Comparison of ENCODE assay signal across 32 cellular contexts in genomic region chr12:18719922-18720321, GRCh38. TPM values are rescaled to one million over a fixed set of nuclear protein-coding genes. Genes with fewer than 3 reads are reported as not detected.
"Had no signal": no experiment of that assay in that cellular context is flagged by ENCODE, and none has a peak within 500 bp of the region (broad histone marks: within the 10 kb centered on the region; RNA-seq: fewer than 3 reads in every experiment).

No MANE protein-coding gene starts in this region.

- DNase-seq: activated CD4-positive, alpha-beta T cell treated with anti-CD3 and anti-CD28 coated beads for 48 hours; activated CD4-positive, alpha-beta T cell treated with anti-CD3 and anti-CD28 coated beads, Interleukin-2, amount 50 U/mL, for 48 hours; activated CD8-positive, alpha-beta memory T cell treated with anti-CD3 and anti-CD28 coated beads for 24 hours; activated effector memory CD4-positive, alpha-beta T cell treated with anti-CD3 and anti-CD28 coated beads, Interleukin-2, amount 50 U/mL, for 16 hours; activated naive CD4-positive, alpha-beta T cell treated with anti-CD3 and anti-CD28 coated beads, Interleukin-2, amount 10 ng/mL, durations not matched to agents 7 days and 5 days; activated naive CD8-positive, alpha-beta T cell treated with anti-CD3 and anti-CD28 coated beads, Interleukin-2, amount 10 ng/mL, durations not matched to agents 7 days and 5 days; brain microvascular endothelial cell; caudate nucleus; cortex of kidney; esophagus squamous epithelium; islet precursor cell; left colon; naive B cell; stimulated activated CD4-positive, alpha-beta T cell treated with anti-CD3 and anti-CD28 coated beads, Interleukin-15, amount 100 ng/mL, for 24 hours; stimulated activated CD4-positive, alpha-beta T cell treated with anti-CD3 and anti-CD28 coated beads, Interleukin-2, amount 100 ng/mL, for 24 hours; stimulated activated naive B cell treated with anti-CD40 and anti-IgM and Interleukin-4, amounts not matched to agents 10 μg/mL and 1 μg/mL and 100 μg/mL, for 72 hours; stomach; tibial artery; upper lobe of right lung had no signal

- H3K27me3 ChIP-seq: ascending aorta, brain microvascular endothelial cell, esophagus squamous epithelium, gastroesophageal sphincter, hepatocyte, right atrium auricular region, stomach, tibial artery, upper lobe of right lung had no signal

- ATAC-seq: gastroesophageal sphincter; left colon; stimulated activated naive B cell treated with anti-CD40 and anti-IgM and Interleukin-4, amounts not matched to agents 10 μg/mL and 1 μg/mL and 100 μg/mL, for 72 hours; upper lobe of right lung had no signal

- H3K9me3 ChIP-seq: ascending aorta, esophagus squamous epithelium, gastroesophageal sphincter, right atrium auricular region, stomach, tibial artery, upper lobe of right lung had no signal

- H3K4me1 ChIP-seq: ascending aorta, esophagus squamous epithelium, gastroesophageal sphincter, parathyroid adenoma, right atrium auricular region, stomach, tibial artery, upper lobe of right lung had no signal

- H3K36me3 ChIP-seq: ascending aorta, brain microvascular endothelial cell, esophagus squamous epithelium, gastroesophageal sphincter, right atrium auricular region, stomach, tibial artery, upper lobe of right lung had no signal

- H3K27ac ChIP-seq: ascending aorta, brain microvascular endothelial cell, esophagus squamous epithelium, gastroesophageal sphincter, hepatocyte, parathyroid adenoma, right atrium auricular region, stomach, tibial artery, upper lobe of right lung, VCaP had no signal

- H3K4me3 ChIP-seq: ascending aorta, esophagus squamous epithelium, gastroesophageal sphincter, hepatocyte, right atrium auricular region, stomach, tibial artery, upper lobe of right lung had no signal

RNA-seq across cellular contexts. Expression of gene PLCZ1, which starts 17.9 kb away (rescaled TPM):
- total RNA-seq: activated naive CD8-positive, alpha-beta T cell treated with anti-CD3 and anti-CD28 coated beads, Interleukin-2, amount 10 ng/mL, durations not matched to agents 7 days and 5 days; activated T-helper 1 cell treated with anti-CD3 and anti-CD28 coated beads, Interleukin-12 subunit alpha, Interleukin-12 subunit beta, Interleukin-2, Interleukin-4 antibody, amounts not matched to agents 30 ng/mL and 10 ng/mL and 1 ng/mL, durations not matched to agents 14 hours and 24 hours and 36 hours; ascending aorta; chondrocyte; endothelial cell of umbilical vein; esophagus squamous epithelium; hepatocyte; left colon; liver; mesothelial cell of epicardium; right atrium auricular region; T-helper 1 cell treated with Interleukin-12 subunit alpha and Interleukin-12 subunit beta and Interleukin-4 antibody, amounts not matched to agents 30 ng/mL and 1 ng/mL, for 36 hours; upper lobe of right lung had no signal

RNA-seq across cellular contexts. Expression of gene CAPZA3, which starts 18.0 kb away (rescaled TPM):
- total RNA-seq: activated naive CD8-positive, alpha-beta T cell treated with anti-CD3 and anti-CD28 coated beads, Interleukin-2, amount 10 ng/mL, durations not matched to agents 7 days and 5 days; activated T-helper 1 cell treated with anti-CD3 and anti-CD28 coated beads, Interleukin-12 subunit alpha, Interleukin-12 subunit beta, Interleukin-2, Interleukin-4 antibody, amounts not matched to agents 30 ng/mL and 10 ng/mL and 1 ng/mL, durations not matched to agents 14 hours and 24 hours and 36 hours; ascending aorta; chondrocyte; endothelial cell of umbilical vein; esophagus squamous epithelium; gastroesophageal sphincter; hepatocyte; left colon; pulmonary artery endothelial cell; right atrium auricular region; T-helper 1 cell treated with Interleukin-12 subunit alpha and Interleukin-12 subunit beta and Interleukin-4 antibody, amounts not matched to agents 30 ng/mL and 1 ng/mL, for 36 hours; upper lobe of right lung had no signal
